In the genomic region with DNA sequence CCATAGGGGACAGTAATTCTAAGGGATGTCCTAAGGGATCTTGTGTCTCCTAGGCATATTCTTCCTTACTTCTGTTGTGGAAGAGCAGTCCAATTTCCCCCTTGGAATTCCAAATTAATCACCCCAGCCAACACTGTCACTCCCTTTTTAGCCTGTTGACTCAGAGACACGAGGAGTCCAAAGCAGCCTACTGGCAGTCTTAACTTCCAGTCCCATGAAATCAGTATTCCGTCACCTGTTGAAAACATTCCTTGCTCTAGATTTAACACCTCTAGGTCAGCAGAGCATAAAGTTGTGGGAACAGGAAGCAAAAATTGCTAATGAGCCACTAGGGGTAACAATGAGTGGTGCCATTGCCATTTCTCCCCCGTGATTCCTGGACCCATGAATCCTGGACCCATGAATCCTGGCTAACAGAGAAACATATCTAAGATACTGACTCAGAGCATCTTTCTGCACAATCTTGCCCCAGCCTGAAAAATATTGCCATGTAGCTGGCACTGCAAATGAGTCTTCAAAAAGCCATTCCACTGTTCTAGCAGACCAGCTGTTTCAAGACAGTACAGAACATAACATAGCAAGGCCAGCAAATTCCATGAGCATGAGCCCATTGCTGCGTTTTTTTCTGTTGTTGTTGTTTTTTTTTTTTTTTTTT, we compare ENCODE assay signal across 20 cellular contexts.
"Had no signal": no experiment of that assay in that cellular context is flagged by ENCODE, and none has a peak within 500 bp of the region (broad histone marks: within the 10 kb centered on the region; RNA-seq: fewer than 3 reads in every experiment).

No MANE protein-coding gene starts in this region.

- H3K27me3 ChIP-seq: ovary, transverse colon had no signal

- H3K4me3 ChIP-seq: dorsolateral prefrontal cortex, lung, ovary, SK-N-MC, transverse colon had no signal

- H3K27ac ChIP-seq: dorsolateral prefrontal cortex, ovary, SK-N-MC, transverse colon had no signal

- ATAC-seq: activated CD4-positive, CD25-positive, alpha-beta regulatory T cell treated with anti-CD3 and anti-CD28 coated beads, Interleukin-2, amount 50 U/mL, for 24 hours; esophagus mucosa; left colon; naive thymus-derived CD4-positive, alpha-beta T cell had no signal

- DNase-seq: activated CD4-positive, alpha-beta T cell treated with anti-CD3 and anti-CD28 coated beads, Interleukin-2, amount 50 U/mL, for 1 hour; activated CD8-positive, alpha-beta memory T cell treated with anti-CD3 and anti-CD28 coated beads for 24 hours; activated naive CD8-positive, alpha-beta T cell treated with anti-CD3 and anti-CD28 coated beads, Interleukin-2, amount 10 ng/mL, durations not matched to agents 7 days and 5 days; aorta; dorsolateral prefrontal cortex; endodermal cell; foreskin melanocyte; head of caudate nucleus; immature natural killer cell; left colon; naive thymus-derived CD4-positive, alpha-beta T cell; ovary; stimulated activated CD4-positive, alpha-beta T cell treated with anti-CD3 and anti-CD28 coated beads, Interleukin-4, amount 100 ng/mL, for 1 hour; stimulated activated naive CD4-positive, alpha-beta T cell; substantia nigra; transverse colon had no signal

- H3K36me3 ChIP-seq: ovary, transverse colon had no signal

- H3K4me1 ChIP-seq: transverse colon had no signal

- H3K9me3 ChIP-seq: ovary, transverse colon had no signal
